18 cellular contexts compared by ENCODE assay signal in genomic region chr2:231280861-231281260, GRCh38.
"Had no signal": no experiment of that assay in that cellular context is flagged by ENCODE, and none has a peak within 500 bp of the region (broad histone marks: within the 10 kb centered on the region; RNA-seq: fewer than 3 reads in every experiment).

No MANE protein-coding gene starts in this region.

- H3K9me3 Mint-ChIP-seq: activated CD4-positive, alpha-beta T cell treated with anti-CD3 and anti-CD28 coated beads, Interleukin-2, amount 10 ng/mL, durations not matched to agents 7 days and 5 days; activated naive CD4-positive, alpha-beta T cell treated with anti-CD3 and anti-CD28 coated beads, Interleukin-2, amount 50 U/mL, for 24 hours; neural crest cell had no signal

- DNase-seq: activated CD4-positive, alpha-beta T cell treated with anti-CD3 and anti-CD28 coated beads, Interleukin-2, amount 10 ng/mL, durations not matched to agents 7 days and 5 days; activated CD4-positive, CD25-positive, alpha-beta regulatory T cell; activated CD8-positive, alpha-beta memory T cell treated with anti-CD3 and anti-CD28 coated beads, Interleukin-2, amount 50 U/mL, for 4 hours; activated effector memory CD4-positive, alpha-beta T cell treated with Interleukin-2 at 50 U/mL for 16 hours; activated T-cell treated with anti-CD3 and anti-CD28 coated beads, Interleukin-2, amount 50 U/mL, for 48 hours; gastrocnemius medialis; head of caudate nucleus; left lung; stimulated activated naive CD4-positive, alpha-beta T cell treated with Interleukin-2 at 50 U/mL for 16 hours; tibial artery; uterus had no signal

- H3K4me1 ChIP-seq: ascending aorta, breast epithelium, gastrocnemius medialis, left lung, tibial artery, uterus had no signal

- ATAC-seq: esophagus mucosa, gastrocnemius medialis, left lung had no signal

- H3K27ac ChIP-seq: ascending aorta, breast epithelium, coronary artery, gastrocnemius medialis, left lung, tibial artery, uterus had no signal

- H3K36me3 Mint-ChIP-seq: activated naive CD4-positive, alpha-beta T cell treated with anti-CD3 and anti-CD28 coated beads, Interleukin-2, amount 50 U/mL, for 24 hours had no signal

- H3K27ac Mint-ChIP-seq: activated CD4-positive, alpha-beta T cell treated with anti-CD3 and anti-CD28 coated beads, Interleukin-2, amount 10 ng/mL, durations not matched to agents 7 days and 5 days; activated naive CD4-positive, alpha-beta T cell treated with anti-CD3 and anti-CD28 coated beads, Interleukin-2, amount 50 U/mL, for 24 hours; progenitor cell of endocrine pancreas had no signal

- H3K9me3 ChIP-seq: ascending aorta, breast epithelium, gastrocnemius medialis, left lung, tibial artery, uterus had no signal

- H3K4me1 Mint-ChIP-seq: activated naive CD4-positive, alpha-beta T cell treated with anti-CD3 and anti-CD28 coated beads, Interleukin-2, amount 50 U/mL, for 24 hours; neural crest cell had no signal

- H3K27me3 ChIP-seq: ascending aorta, breast epithelium, gastrocnemius medialis, left lung, tibial artery, uterus had no signal

- H3K27me3 Mint-ChIP-seq: activated naive CD4-positive, alpha-beta T cell treated with anti-CD3 and anti-CD28 coated beads, Interleukin-2, amount 50 U/mL, for 24 hours; progenitor cell of endocrine pancreas had no signal

- H3K4me3 ChIP-seq: ascending aorta, breast epithelium, coronary artery, gastrocnemius medialis, left lung, tibial artery, uterus had no signal

- H3K4me3 Mint-ChIP-seq: activated CD4-positive, alpha-beta T cell treated with anti-CD3 and anti-CD28 coated beads, Interleukin-2, amount 10 ng/mL, durations not matched to agents 7 days and 5 days; activated naive CD4-positive, alpha-beta T cell treated with anti-CD3 and anti-CD28 coated beads, Interleukin-2, amount 50 U/mL, for 24 hours; neural crest cell had no signal

- H3K36me3 ChIP-seq: gastrocnemius medialis, uterus had no signal
